ENCODE assay signal across 8 cellular contexts in the genomic region with DNA sequence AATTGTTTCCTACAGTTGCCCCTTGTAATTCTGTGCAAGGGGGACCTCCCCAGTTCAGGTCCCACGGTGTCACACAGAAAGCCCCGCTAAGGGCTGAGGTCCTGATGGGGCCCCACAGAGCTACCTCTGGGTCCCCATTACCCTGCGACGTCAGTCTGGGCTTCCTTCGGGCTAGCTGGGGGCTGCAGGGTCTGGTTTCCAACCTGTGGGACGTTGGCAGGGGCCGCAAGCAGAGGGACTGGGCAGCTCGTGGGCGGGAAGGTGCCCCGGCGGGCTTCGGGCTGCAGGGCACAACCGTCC. TPM values are rescaled to one million over a fixed set of nuclear protein-coding genes. Genes with fewer than 3 reads are reported as not detected.
DNase-seq lines count a peak whose midpoint lies in the region; ATAC-seq and TF ChIP-seq lines count a peak whose summit lies in the region.

No MANE protein-coding gene starts in this region.

- no peak overlapping the region for H2BK5ac ChIP-seq in mesenchymal stem cell (ENCODE audit: low read depth, low read length, poor library complexity, severe bottlenecking)

- peak overlapping the region; percentile 15 to 81 for H3K18ac ChIP-seq in mesenchymal stem cell (ENCODE audit: low read depth in 1 of 2, low read length in 2 of 2)

- peaks cover 27% of the 10 kb centered on the region for H3K79me1 ChIP-seq in mesenchymal stem cell (replicated peaks; ENCODE audit: low read length, poor library complexity, severe bottlenecking)

- H3K4me1 ChIP-seq in mesenchymal stem cell (ENCODE audit: control insufficient read depth, insufficient read depth, low read depth, low read length) (peaks cover 41% of the 10 kb centered on the region), uterus (no peaks in the 10 kb centered on the region)

- peak overlapping the region; percentile 85 for H3K4me3 Mint-ChIP-seq in activated T-cell treated with anti-CD3 and anti-CD28 coated beads, Interleukin-2, amount 50 U/mL, for 24 hours

- peaks cover 24% of the 10 kb centered on the region for H3K4me1 Mint-ChIP-seq in activated T-cell treated with anti-CD3 and anti-CD28 coated beads, Interleukin-2, amount 50 U/mL, for 24 hours (ENCODE audit: low read depth)

- no peak overlapping the region for H3K23ac ChIP-seq in mesenchymal stem cell (ENCODE audit: low read length in 2 of 2)

- H3K4me3 ChIP-seq in astrocyte of the spinal cord (ENCODE audit: low read depth, low read length) (peak overlapping the region; percentile 61), mesenchymal stem cell (ENCODE audit: insufficient read depth in 1 of 2, low read depth in 1 of 2, low read length in 2 of 2) (peak overlapping the region; percentile 89 to 95), uterus (peak overlapping the region; percentile 56 to 59)

- H3K27me3 ChIP-seq in mesenchymal stem cell (ENCODE audit: control insufficient read depth in 1 of 2, insufficient read depth in 1 of 2, low read length in 2 of 2) (no peaks in the 10 kb centered on the region), uterus (no peaks in the 10 kb centered on the region)

- no peak overlapping the region for H2BK15ac ChIP-seq in mesenchymal stem cell (ENCODE audit: low read depth, poor library complexity, severe bottlenecking)

- H3K4ac ChIP-seq in mesenchymal stem cell (ENCODE audit: low read depth in 1 of 2, low read length in 2 of 2) = peak overlapping the region in 1 of 2 experiments; percentile 38

- ATAC-seq in HG03280 (IDR thresholded peaks at IDR 0.05; ENCODE audit: unreplicated experiment) = peak; percentile 15

- H2AFZ ChIP-seq in mesenchymal stem cell (ENCODE audit: low read depth, low read length) = peak overlapping the region; percentile 85

- no peak for DNase-seq in activated T-cell treated with anti-CD3 and anti-CD28 coated beads, Interleukin-2, amount 50 U/mL, for 24 hours
- DNase-seq in activated T-cell treated with anti-CD3 and anti-CD28 coated beads, Interleukin-2, amount 50 U/mL, for 1 hour = no peak
- no peak for DNase-seq in astrocyte of the spinal cord (ENCODE audit: low read depth, low spot score)
- no peak for DNase-seq in mesenchymal stem cell
- no peak for DNase-seq in uterus
- no peak for DNase-seq in NOMO-1 treated with dmso at 0.1 percent for 144 hours (lab: John Stamatoyannopoulos, UW; ENCODE audit: unreplicated experiment)
- no peak for DNase-seq in DMS53 treated with DMSO at 0.1 percent for 48 hours (lab: John Stamatoyannopoulos, UW; ENCODE audit: unreplicated experiment)

- 1% methylated on average over 13 of the region's 13 CpGs for WGBS in mesenchymal stem cell

- peak overlapping the region in 1 of 2 experiments; percentile 35 for H3K14ac ChIP-seq in mesenchymal stem cell (ENCODE audit: low read length in 2 of 2)

- peaks cover 20 to 33% of the 10 kb centered on the region in 2 experiments for H3K36me3 ChIP-seq in mesenchymal stem cell (ENCODE audit: control insufficient read depth in 1 of 2, insufficient read depth in 2 of 2, low read depth in 1 of 2, low read length in 2 of 2)
- H3K36me3 ChIP-seq in uterus = no peaks in the 10 kb centered on the region

- in situ Hi-C loops in astrocyte of the spinal cord (cut with HindIII; ENCODE audit: low sequenced_read_pairs) = no loop called here

- intact Hi-C loops in uterus (cut with DNase I; ENCODE audit: low total_unique reads) = no loop called here

- no peak overlapping the region for H4K8ac ChIP-seq in mesenchymal stem cell (ENCODE audit: low read length)

- H2AK5ac ChIP-seq in mesenchymal stem cell (ENCODE audit: low read length, severe bottlenecking) = no peak overlapping the region

- TF ChIP-seq CTCF in astrocyte of the spinal cord (IDR thresholded peaks at IDR 0.05; ENCODE audit: low read depth, low read length) (no peak), uterus (IDR thresholded peaks at IDR 0.05) (no peak)

- peak overlapping the region; percentile 93 for H3K27ac ChIP-seq in mesenchymal stem cell (ENCODE audit: low read length, poor library complexity, severe bottlenecking)
- peak overlapping the region; percentile 67 to 82 for H3K27ac ChIP-seq in uterus

- TF ChIP-seq POLR2A in uterus (IDR thresholded peaks at IDR 0.05) = no peak

- H2BK120ac ChIP-seq in mesenchymal stem cell (ENCODE audit: low read depth, low read length) = no peak overlapping the region

- peak overlapping the region; percentile 91 for H3K27ac Mint-ChIP-seq in activated T-cell treated with anti-CD3 and anti-CD28 coated beads, Interleukin-2, amount 50 U/mL, for 24 hours

- peak overlapping the region; percentile 88 for H3K4me2 ChIP-seq in mesenchymal stem cell (ENCODE audit: low read length, poor library complexity, severe bottlenecking)

- peaks cover 50% of the 10 kb centered on the region for H3K36me3 Mint-ChIP-seq in activated T-cell treated with anti-CD3 and anti-CD28 coated beads, Interleukin-2, amount 50 U/mL, for 24 hours (ENCODE audit: low read depth)

- H4K91ac ChIP-seq in mesenchymal stem cell (ENCODE audit: low read length) = no peak overlapping the region

- no peak overlapping the region for H2BK12ac ChIP-seq in mesenchymal stem cell (ENCODE audit: low read length in 2 of 2)

- H3K27me3 Mint-ChIP-seq in activated T-cell treated with anti-CD3 and anti-CD28 coated beads, Interleukin-2, amount 50 U/mL, for 24 hours = no peaks in the 10 kb centered on the region

- H3K9me3 ChIP-seq in mesenchymal stem cell (ENCODE audit: control insufficient read depth, low read length) = no peaks in the 10 kb centered on the region
- no peaks in the 10 kb centered on the region for H3K9me3 ChIP-seq in uterus

- no peaks in the 10 kb centered on the region for H3K9me3 Mint-ChIP-seq in activated T-cell treated with anti-CD3 and anti-CD28 coated beads, Interleukin-2, amount 50 U/mL, for 24 hours

- peak overlapping the region; percentile 85 for H3K9ac ChIP-seq in mesenchymal stem cell (ENCODE audit: low read length)

RNA-seq across cellular contexts. Expression of a gene that starts 0.7 kb away (rescaled TPM):
- polyA plus RNA-seq in mesenchymal stem cell (2013, experiment 1 of 2) = 6.8 TPM
- 7.2 TPM for polyA plus RNA-seq in mesenchymal stem cell (2013, experiment 2 of 2)
- 10 to 100 TPM in 2 of 4 donors, 1 to 10 TPM in 2; 7.4 to 18.1 (median 11.9) TPM for total RNA-seq in uterus

RNA-seq across cellular contexts. Expression of a gene that starts 11.4 kb away (rescaled TPM):
- polyA plus RNA-seq in mesenchymal stem cell (2013, experiment 1 of 2) = 76.7 TPM
- polyA plus RNA-seq in mesenchymal stem cell (2013, experiment 2 of 2) = 77.1 TPM
- total RNA-seq in uterus = 10 to 100 TPM in 2 of 4 donors, 1 to 10 TPM in 2; 8.2 to 55.4 (median 28.6) TPM

RNA-seq across cellular contexts. Expression of a gene that starts 11.8 kb away (rescaled TPM):
- polyA plus RNA-seq in mesenchymal stem cell (2013, experiment 1 of 2) = 1,955 TPM
- polyA plus RNA-seq in mesenchymal stem cell (2013, experiment 2 of 2) = 1,914 TPM
- total RNA-seq in uterus = 1,000 to 10,000 TPM; 1,075 to 3,325 (median 1,649) TPM

RNA-seq across cellular contexts. Expression of a gene that starts 27.0 kb away (rescaled TPM):
- 118 TPM for polyA plus RNA-seq in mesenchymal stem cell (2013, experiment 1 of 2)
- polyA plus RNA-seq in mesenchymal stem cell (2013, experiment 2 of 2) = 124 TPM
- 10 to 100 TPM; 10.8 to 91.4 (median 61.2) TPM for total RNA-seq in uterus

RNA-seq across cellular contexts. Expression of a gene that starts 32.0 kb away (rescaled TPM):
- polyA plus RNA-seq in mesenchymal stem cell (2013, experiment 1 of 2) = 11.0 TPM
- polyA plus RNA-seq in mesenchymal stem cell (2013, experiment 2 of 2) = 10.0 TPM
- 10 to 100 TPM; 19.5 to 88.2 (median 49.7) TPM for total RNA-seq in uterus
